In the genomic region with DNA sequence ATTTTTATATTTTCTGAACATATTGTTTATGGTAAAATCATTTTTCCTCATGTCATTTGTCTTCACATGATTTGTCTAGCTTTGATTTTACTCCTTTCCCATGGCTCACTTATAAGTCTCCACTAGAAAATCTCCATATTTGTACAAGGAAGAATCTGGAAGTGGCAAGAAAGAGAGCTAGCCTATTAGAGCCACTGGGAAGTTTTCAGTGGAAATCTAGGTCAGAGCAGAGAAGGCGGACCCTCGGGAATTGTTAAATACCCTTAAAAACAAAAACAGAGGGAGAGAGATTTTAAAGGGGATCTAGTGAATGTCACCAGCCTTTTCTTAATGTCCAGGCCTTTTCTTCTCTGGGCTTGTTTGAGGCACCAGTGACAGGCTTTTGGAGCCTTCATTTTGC, we compare ENCODE assay signal across 31 cellular contexts. TPM values are rescaled to one million over a fixed set of nuclear protein-coding genes. Genes with fewer than 3 reads are reported as not detected.
DNase-seq lines count a peak whose midpoint lies in the region; ATAC-seq and TF ChIP-seq lines count a peak whose summit lies in the region.
"Had no signal": no experiment of that assay in that cellular context is flagged by ENCODE, and none has a peak within 500 bp of the region (broad histone marks: within the 10 kb centered on the region; RNA-seq: fewer than 3 reads in every experiment).

No MANE protein-coding gene starts in this region.

- H3K4me1 ChIP-seq in suprapubic skin = peaks cover 21% of the 10 kb centered on the region
- H3K4me1 ChIP-seq in Karpas-422 (ENCODE audit: low read length) = peaks cover 3% of the 10 kb centered on the region; the same call in 1 of the 2 replicates
- H3K4me1 ChIP-seq: upper lobe of right lung had no signal

- H3K36me3 ChIP-seq in suprapubic skin (peaks cover 52% of the 10 kb centered on the region), Karpas-422 (ENCODE audit: insufficient read depth, low read length) (no peaks in the 10 kb centered on the region)
- H3K36me3 ChIP-seq: neutrophil, WERI-Rb-1 had no signal

- H4K20me1 ChIP-seq in Karpas-422 (ENCODE audit: insufficient read depth, low read depth, low read length) = no peaks in the 10 kb centered on the region

- TF ChIP-seq POLR2A in suprapubic skin (IDR thresholded peaks at IDR 0.05) = no peak

- no peak overlapping the region for H3K4me2 ChIP-seq in Karpas-422 (ENCODE audit: low read depth, low read length, poor library complexity, severe bottlenecking)
- H3K4me2 ChIP-seq: KMS-11 had no signal

- 73% methylated on average over 2 of the region's 2 CpGs for WGBS in suprapubic skin

- no peaks in the 10 kb centered on the region for H3K9me3 ChIP-seq in suprapubic skin
- H3K9me3 ChIP-seq in Karpas-422 (ENCODE audit: low read length) = no peaks in the 10 kb centered on the region
- H3K9me3 ChIP-seq: body of pancreas, neutrophil, upper lobe of right lung had no signal

- H3K4me3 Mint-ChIP-seq in nephron = no peak overlapping the region
- H3K4me3 Mint-ChIP-seq: activated naive CD8-positive, alpha-beta T cell treated with anti-CD3 and anti-CD28 coated beads, Interleukin-2, amount 10 ng/mL, durations not matched to agents 7 days and 5 days; effector memory CD8-positive, alpha-beta T cell; stimulated activated naive CD8-positive, alpha-beta T cell treated with anti-CD3 and anti-CD28 coated beads, Interleukin-15, Interleukin-2, amounts not matched to agents 100 ng/mL and 50 ng/mL, for 24 hours; T-helper 2 cell treated with Interferon-gamma antibody and Interleukin-4, amounts not matched to agents 5 μg/mL and 100 μg/mL, for 36 hours had no signal

- H3K9me2 ChIP-seq in Karpas-422 (replicated peaks; ENCODE audit: insufficient read depth, low read length) = no peaks in the 10 kb centered on the region

- H3K9ac ChIP-seq in Karpas-422 (ENCODE audit: low read length) = no peak overlapping the region
- H3K9ac ChIP-seq: KMS-11 had no signal

- ATAC-seq in Right ventricle myocardium inferior (peak; percentile 60), HG02763 (IDR thresholded peaks at IDR 0.05; ENCODE audit: unreplicated experiment) (no peak)
- ATAC-seq: body of pancreas; effector memory CD8-positive, alpha-beta T cell; GM12878; left colon; upper lobe of right lung had no signal

- H3K27me3 ChIP-seq in suprapubic skin (no peaks in the 10 kb centered on the region), Karpas-422 (ENCODE audit: low read length) (no peaks in the 10 kb centered on the region)
- H3K27me3 ChIP-seq: body of pancreas, neutrophil, upper lobe of right lung had no signal

- intact Hi-C loops in Right ventricle myocardium inferior (cut with DNase I) (no loop called here), cardiac septum (cut with DNase I) (no loop called here)

- no peak overlapping the region for H3K4me3 ChIP-seq in suprapubic skin
- H3K4me3 ChIP-seq in Karpas-422 (ENCODE audit: low read length) = no peak overlapping the region
- H3K4me3 ChIP-seq: body of pancreas, GM12878, skin epidermis, upper lobe of right lung had no signal

- no peak for TF ChIP-seq EP300 in suprapubic skin (IDR thresholded peaks at IDR 0.05)

- H3K27ac ChIP-seq in suprapubic skin (peak overlapping the region; percentile 62), Karpas-422 (ENCODE audit: low read length) (no peak overlapping the region)
- H3K27ac ChIP-seq: body of pancreas, KMS-11, neutrophil, upper lobe of right lung, WERI-Rb-1 had no signal

- TF ChIP-seq CTCF in nephron (IDR thresholded peaks at IDR 0.05; ENCODE audit: unreplicated experiment in 3 of 3) (no peak), suprapubic skin (IDR thresholded peaks at IDR 0.05) (no peak)

- H2AFZ ChIP-seq in Karpas-422 (ENCODE audit: low read length) = no peak overlapping the region

- peaks cover 47% of the 10 kb centered on the region for H3K36me3 Mint-ChIP-seq in nephron (ENCODE audit: low read depth)

- no peaks in the 10 kb centered on the region for H3K27me3 Mint-ChIP-seq in nephron (ENCODE audit: low read depth)
- H3K27me3 Mint-ChIP-seq: activated naive CD8-positive, alpha-beta T cell treated with anti-CD3 and anti-CD28 coated beads, Interleukin-2, amount 10 ng/mL, durations not matched to agents 7 days and 5 days; CD4-positive, CD25-positive, alpha-beta regulatory T cell; effector memory CD8-positive, alpha-beta T cell; stimulated activated naive CD8-positive, alpha-beta T cell treated with anti-CD3 and anti-CD28 coated beads, Interleukin-15, Interleukin-2, amounts not matched to agents 100 ng/mL and 50 ng/mL, for 24 hours had no signal

- no peaks in the 10 kb centered on the region for H3K79me2 ChIP-seq in Karpas-422 (ENCODE audit: low read length)

- H3K27ac Mint-ChIP-seq in nephron = peak overlapping the region in 2 of 3 experiments; percentile 1 to 3
- H3K27ac Mint-ChIP-seq: activated naive CD8-positive, alpha-beta T cell treated with anti-CD3 and anti-CD28 coated beads, Interleukin-2, amount 10 ng/mL, durations not matched to agents 7 days and 5 days; CD4-positive, CD25-positive, alpha-beta regulatory T cell; stimulated activated naive CD8-positive, alpha-beta T cell treated with anti-CD3 and anti-CD28 coated beads, Interleukin-15, Interleukin-2, amounts not matched to agents 100 ng/mL and 50 ng/mL, for 24 hours; T-helper 2 cell treated with Interferon-gamma antibody and Interleukin-4, amounts not matched to agents 5 μg/mL and 100 μg/mL, for 36 hours had no signal

- DNase-seq in Right ventricle myocardium inferior (ENCODE audit: missing footprints) = no peak
- DNase-seq in cardiac septum (ENCODE audit: low spot score) = no peak
- DNase-seq in suprapubic skin (ENCODE audit: low spot score in 2 of 2) = no peak
- no peak for DNase-seq in dedifferentiated amniotic fluid mesenchymal stem cell (ENCODE audit: extremely low spot score)
- no peak for DNase-seq in Karpas-422
- no peak for DNase-seq in NOMO-1 (lab: John Stamatoyannopoulos, UW; ENCODE audit: unreplicated experiment in 2 of 2)
- DNase-seq: 8988T; activated CD4-positive, alpha-beta T cell treated with anti-CD3 and anti-CD28 coated beads for 48 hours; activated CD8-positive, alpha-beta memory T cell treated with anti-CD3 and anti-CD28 coated beads for 24 hours; activated effector memory CD4-positive, alpha-beta T cell treated with anti-CD3 and anti-CD28 coated beads, Interleukin-2, amount 50 U/mL, for 16 hours; activated naive CD8-positive, alpha-beta T cell treated with anti-CD3 and anti-CD28 coated beads, Interleukin-2, amount 10 ng/mL, durations not matched to agents 7 days and 5 days; body of pancreas; CD4-positive, CD25-positive, alpha-beta regulatory T cell; effector memory CD8-positive, alpha-beta T cell; foreskin fibroblast; left colon; mesenchymal stem cell; NCI-H1436 treated with DMSO at 0.1 percent for 48 hours; NCI-H446; NCI-H82; SHP77; upper lobe of right lung; WERI-Rb-1 had no signal

- no peaks in the 10 kb centered on the region for H3K9me3 Mint-ChIP-seq in nephron
- H3K9me3 Mint-ChIP-seq: activated naive CD8-positive, alpha-beta T cell treated with anti-CD3 and anti-CD28 coated beads, Interleukin-2, amount 10 ng/mL, durations not matched to agents 7 days and 5 days; CD4-positive, CD25-positive, alpha-beta regulatory T cell; effector memory CD8-positive, alpha-beta T cell; stimulated activated naive CD8-positive, alpha-beta T cell treated with anti-CD3 and anti-CD28 coated beads, Interleukin-15, Interleukin-2, amounts not matched to agents 100 ng/mL and 50 ng/mL, for 24 hours; T-helper 2 cell treated with Interferon-gamma antibody and Interleukin-4, amounts not matched to agents 5 μg/mL and 100 μg/mL, for 36 hours had no signal

- peaks cover 33% of the 10 kb centered on the region for H3K4me1 Mint-ChIP-seq in nephron
- H3K4me1 Mint-ChIP-seq: activated naive CD8-positive, alpha-beta T cell treated with anti-CD3 and anti-CD28 coated beads, Interleukin-2, amount 10 ng/mL, durations not matched to agents 7 days and 5 days had no signal

RNA-seq across cellular contexts. Expression of a gene that starts 56.6 kb away (rescaled TPM):
- total RNA-seq in Right ventricle myocardium inferior = 29.3 TPM
- 33.4 TPM for total RNA-seq in cardiac septum
- total RNA-seq in suprapubic skin = 10 to 100 TPM; 43.9 to 85.0 (median 52.3) TPM
- total RNA-seq in Karpas-422 (2014; rRNA removed; shearing (Covaris generic); ENCODE audit: low replicate concordance) = 4.5 and 8.1 TPM in 2 replicates
